ENCODE assay signal across 8 cellular contexts in the genomic region with DNA sequence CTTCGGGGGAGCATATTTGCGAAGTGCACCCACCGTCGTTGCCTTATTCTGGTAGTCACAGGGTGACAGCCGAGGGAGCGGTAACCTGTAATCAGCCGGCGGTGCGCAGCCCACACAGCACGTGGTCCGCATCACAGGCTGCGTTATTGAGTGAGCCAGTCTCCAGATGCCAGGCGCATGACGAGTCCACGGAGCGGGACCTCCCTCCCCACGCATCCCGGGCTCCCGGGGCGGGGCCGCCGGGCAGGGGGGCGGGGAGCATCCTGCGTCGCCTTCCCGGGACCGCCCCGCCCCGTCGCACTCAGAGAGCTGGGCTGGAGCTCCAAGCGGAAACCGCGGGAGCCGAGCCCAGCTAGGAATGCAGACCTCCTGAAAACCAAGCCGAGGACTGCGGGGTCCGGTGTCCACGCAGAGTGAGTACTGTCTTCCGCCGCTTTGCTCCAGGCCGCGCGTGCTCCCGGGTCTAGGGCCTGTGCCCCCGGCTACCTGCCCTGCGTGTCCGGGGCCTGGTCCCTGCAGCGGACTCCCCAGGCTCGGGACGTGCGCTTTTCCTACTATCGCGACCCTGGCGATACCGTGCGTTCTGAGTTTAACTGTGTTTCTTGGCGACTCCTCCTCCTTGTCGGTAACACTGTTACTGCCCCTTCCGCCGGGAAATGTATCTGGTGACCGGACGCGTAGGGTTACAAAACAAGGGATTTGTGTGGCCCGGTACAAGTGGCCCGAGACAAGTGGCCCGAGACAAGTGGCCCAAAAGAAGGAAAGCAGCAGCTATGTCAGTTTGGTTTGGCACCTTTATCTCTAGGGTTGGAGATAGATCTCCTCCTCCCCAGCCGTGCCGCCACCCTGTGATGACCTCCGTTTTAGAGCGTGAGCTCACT. TPM values are rescaled to one million over a fixed set of nuclear protein-coding genes. Genes with fewer than 3 reads are reported as not detected.
DNase-seq lines count a peak whose midpoint lies in the region; TF ChIP-seq lines count a peak whose summit lies in the region.

No MANE protein-coding gene starts in this region.

- no peaks in the 10 kb centered on the region for H3K27me3 Mint-ChIP-seq in activated naive CD4-positive, alpha-beta T cell treated with anti-CD3 and anti-CD28 coated beads, Interleukin-2, amount 50 U/mL, for 24 hours

- H3K4me1 ChIP-seq in SJSA1 (replicated peaks) = peaks cover 44% of the 10 kb centered on the region
- peaks cover 0 to 19% (median 15%) of the 10 kb centered on the region in 5 donors for H3K4me1 ChIP-seq in subcutaneous abdominal adipose tissue (ENCODE audit: control insufficient read depth in 5 of 5, insufficient read depth in 5 of 5, low read length in 5 of 5)

- H3K36me3 ChIP-seq in SJSA1 (peaks cover 26% of the 10 kb centered on the region), subcutaneous abdominal adipose tissue (ENCODE audit: control insufficient read depth in 5 of 5, insufficient read depth in 5 of 5, low read length in 5 of 5) (peaks cover 0 to 13% (median 9%) of the 10 kb centered on the region in 5 donors)

- peak overlapping the region; percentile 81 to 95 (median 95) for H3K9ac ChIP-seq in subcutaneous abdominal adipose tissue (ENCODE audit: low read length in 5 of 5)

- peak overlapping the region; percentile 80 for H3K27ac Mint-ChIP-seq in activated naive CD4-positive, alpha-beta T cell treated with anti-CD3 and anti-CD28 coated beads, Interleukin-2, amount 50 U/mL, for 24 hours

- no peaks in the 10 kb centered on the region for H3K36me3 Mint-ChIP-seq in activated naive CD4-positive, alpha-beta T cell treated with anti-CD3 and anti-CD28 coated beads, Interleukin-2, amount 50 U/mL, for 24 hours

- H3K4me1 Mint-ChIP-seq in activated naive CD4-positive, alpha-beta T cell treated with anti-CD3 and anti-CD28 coated beads, Interleukin-2, amount 50 U/mL, for 24 hours = peaks cover 54% of the 10 kb centered on the region

- H3K27ac ChIP-seq in SJSA1 (peak overlapping the region; percentile 69), subcutaneous abdominal adipose tissue (ENCODE audit: low read depth, low read length) (peak overlapping the region; percentile 100)

- H3K4me3 ChIP-seq in SJSA1 = peak overlapping the region; percentile 48
- peak overlapping the region; percentile 70 to 92 (median 86) for H3K4me3 ChIP-seq in subcutaneous abdominal adipose tissue (ENCODE audit: low read depth in 1 of 5, low read length in 5 of 5)

- no peak for TF ChIP-seq CTCF in GM20000 (IDR thresholded peaks at IDR 0.05; ENCODE audit: extremely low read depth, missing control alignments)

- no peaks in the 10 kb centered on the region for H3K9me3 ChIP-seq in SJSA1 (replicated peaks)
- H3K9me3 ChIP-seq in subcutaneous abdominal adipose tissue (ENCODE audit: control insufficient read depth in 5 of 5, low read length in 5 of 5) = no peaks in the 10 kb centered on the region

- H3K27me3 ChIP-seq in SJSA1 (replicated peaks) (no peaks in the 10 kb centered on the region), subcutaneous abdominal adipose tissue (ENCODE audit: control insufficient read depth in 5 of 5, insufficient read depth in 4 of 5, low read length in 5 of 5) (no peaks in the 10 kb centered on the region)

- DNase-seq in CMK (ENCODE audit: low read depth) = peak; percentile 31
- peak; percentile 74 for DNase-seq in GM20000 (ENCODE audit: low spot score)
- peak; percentile 94 for DNase-seq in HPDE6-E6E7 (ENCODE audit: extremely low spot score)
- peak; percentile 94 to 96 for DNase-seq in SJSA1 (ENCODE audit: low read depth in 1 of 2, low spot score in 2 of 2)
- peak; percentile 78 for DNase-seq in germinal center (ENCODE audit: low spot score)
- peak; percentile 79 for DNase-seq in non-pigmented ciliary epithelial cell (ENCODE audit: low read depth)

- H3K9me3 Mint-ChIP-seq in activated naive CD4-positive, alpha-beta T cell treated with anti-CD3 and anti-CD28 coated beads, Interleukin-2, amount 50 U/mL, for 24 hours = no peaks in the 10 kb centered on the region

- peak overlapping the region; percentile 93 for H3K4me3 Mint-ChIP-seq in activated naive CD4-positive, alpha-beta T cell treated with anti-CD3 and anti-CD28 coated beads, Interleukin-2, amount 50 U/mL, for 24 hours

RNA-seq across cellular contexts. Expression of a gene that starts 40.6 kb away (rescaled TPM):
- 234 and 272 TPM in 2 replicates for total RNA-seq in SJSA1 (2014; rRNA removed; shearing (Covaris generic))

Comparison
In these comparisons a context has a peak if more than half of its experiments do, and no peak if none do; other contexts are left out.
1. Peak in every context shown above with its lines: DNase-seq, H3K4me3 ChIP-seq and H3K27ac ChIP-seq.
2. DNase-seq: peak in every context shown above with its lines; median percentile 95 in SJSA1; 94 in HPDE6-E6E7; 79 in non-pigmented ciliary epithelial cell; 78 in germinal center; 74 in GM20000; 31 in CMK.